ENCODE assay signal across 23 cellular contexts in genomic region chr5:131405674-131406073, GRCh38.
DNase-seq lines count a peak whose midpoint lies in the region; ATAC-seq, FAIRE-seq and TF ChIP-seq lines count a peak whose summit lies in the region.
"Had no signal": no experiment of that assay in that cellular context is flagged by ENCODE, and none has a peak within 500 bp of the region (broad histone marks: within the 10 kb centered on the region; RNA-seq: fewer than 3 reads in every experiment).

No MANE protein-coding gene starts in this region.

- peaks cover 16% of the 10 kb centered on the region for H3K4me1 Mint-ChIP-seq in T-helper 2 cell treated with Interferon-gamma antibody and Interleukin-4, amounts not matched to agents 5 μg/mL and 100 μg/mL, for 36 hours (ENCODE audit: low read depth)
- peaks cover 24 to 39% (median 33%) of the 10 kb centered on the region in 3 donors for H3K4me1 Mint-ChIP-seq in CD8-positive, alpha-beta memory T cell
- H3K4me1 Mint-ChIP-seq in activated naive CD8-positive, alpha-beta T cell treated with anti-CD3 and anti-CD28 coated beads for 36 hours, result peaks cover 8% of the 10 kb centered on the region
- H3K4me1 Mint-ChIP-seq in natural killer cell treated with Interleukin-12 subunit alpha and Interleukin-12 subunit beta and Interleukin-15 and Interleukin-18, amount 100 ng/mL, for 72 hours (ENCODE audit: low read depth in 2 of 2), result peaks cover 9 to 30% of the 10 kb centered on the region in 2 donors
- H3K4me1 Mint-ChIP-seq: H9, neural progenitor cell had no signal

- POLR2A ChIA-PET in CD8-positive, alpha-beta memory T cell (lab: Charles Lee), result no interaction called here

- H3K36me3 ChIP-seq in CD8-positive, alpha-beta memory T cell (ENCODE audit: insufficient read depth, low read length), result peaks cover 16% of the 10 kb centered on the region
- H3K36me3 ChIP-seq in pancreas, result no peaks in the 10 kb centered on the region
- H3K36me3 ChIP-seq: neural progenitor cell, WERI-Rb-1 had no signal

- WGBS in pancreas, 2 donors, result 89 to 91% methylated on average over 2 of the region's 2 CpGs

- DNase-seq in T-helper 2 cell treated with Interferon-gamma antibody and Interleukin-4, amounts not matched to agents 5 μg/mL and 100 μg/mL, for 36 hours (ENCODE audit: low spot score), result no peak
- DNase-seq in T-helper 2 cell, result no peak
- DNase-seq in CD8-positive, alpha-beta memory T cell, result no peak
- no peak for DNase-seq in activated naive CD8-positive, alpha-beta T cell treated with anti-CD3 and anti-CD28 coated beads for 36 hours
- no peak for DNase-seq in natural killer cell treated with Interleukin-12 subunit alpha and Interleukin-12 subunit beta and Interleukin-15 and Interleukin-18, amount 100 ng/mL, for 72 hours (ENCODE audit: low spot score)
- no peak for DNase-seq in amygdala (lab: John Stamatoyannopoulos, UW)
- DNase-seq in pancreas, result no peak
- DNase-seq: activated effector memory CD4-positive, alpha-beta T cell treated with Interleukin-2 at 50 U/mL for 16 hours; effector memory CD4-positive, alpha-beta T cell; glutamatergic neuron; H9; NCI-H2029; NCI-H446 treated with DMSO at 0.1 percent for 48 hours; stimulated activated CD4-positive, alpha-beta T cell treated with anti-CD3 and anti-CD28 coated beads, Interleukin-2, amount 100 ng/mL, for 24 hours; stomach; WERI-Rb-1 had no signal

- peaks cover 35% of the 10 kb centered on the region for H3K9me3 Mint-ChIP-seq in T-helper 2 cell treated with Interferon-gamma antibody and Interleukin-4, amounts not matched to agents 5 μg/mL and 100 μg/mL, for 36 hours
- H3K9me3 Mint-ChIP-seq in CD8-positive, alpha-beta memory T cell, result peaks cover 11 to 17% (median 12%) of the 10 kb centered on the region in 5 donors
- peaks cover 21% of the 10 kb centered on the region for H3K9me3 Mint-ChIP-seq in activated naive CD8-positive, alpha-beta T cell treated with anti-CD3 and anti-CD28 coated beads for 36 hours
- H3K9me3 Mint-ChIP-seq in natural killer cell treated with Interleukin-12 subunit alpha and Interleukin-12 subunit beta and Interleukin-15 and Interleukin-18, amount 100 ng/mL, for 72 hours, result peaks cover 8% of the 10 kb centered on the region

- no peak overlapping the region for H3K4me3 Mint-ChIP-seq in T-helper 2 cell treated with Interferon-gamma antibody and Interleukin-4, amounts not matched to agents 5 μg/mL and 100 μg/mL, for 36 hours
- no peak overlapping the region for H3K4me3 Mint-ChIP-seq in CD8-positive, alpha-beta memory T cell
- no peak overlapping the region for H3K4me3 Mint-ChIP-seq in activated naive CD8-positive, alpha-beta T cell treated with anti-CD3 and anti-CD28 coated beads for 36 hours
- peak overlapping the region; percentile 40 for H3K4me3 Mint-ChIP-seq in natural killer cell treated with Interleukin-12 subunit alpha and Interleukin-12 subunit beta and Interleukin-15 and Interleukin-18, amount 100 ng/mL, for 72 hours
- H3K4me3 Mint-ChIP-seq: H9; neural progenitor cell; T-helper 1 cell treated with Interleukin-12 subunit alpha and Interleukin-12 subunit beta and Interleukin-4 antibody, amounts not matched to agents 30 μg/mL and 1 μg/mL, for 36 hours had no signal

- H3K9me3 ChIP-seq in CD8-positive, alpha-beta memory T cell (ENCODE audit: low read length), result no peaks in the 10 kb centered on the region
- H3K9me3 ChIP-seq in pancreas, result no peaks in the 10 kb centered on the region
- H3K9me3 ChIP-seq: SJSA1 had no signal

- CTCF ChIA-PET in CD8-positive, alpha-beta memory T cell (lab: Charles Lee), result interaction anchor here (0.6 to 1.7 kb wide), 3 partner anchors 9 to 12 kb away, joined by 3 to 4 read pairs (median 3); no protein-coding TSS in a partner anchor

- H3K27me3 Mint-ChIP-seq in T-helper 2 cell treated with Interferon-gamma antibody and Interleukin-4, amounts not matched to agents 5 μg/mL and 100 μg/mL, for 36 hours (ENCODE audit: low read depth), result no peaks in the 10 kb centered on the region
- H3K27me3 Mint-ChIP-seq in CD8-positive, alpha-beta memory T cell, result no peaks in the 10 kb centered on the region
- H3K27me3 Mint-ChIP-seq in activated naive CD8-positive, alpha-beta T cell treated with anti-CD3 and anti-CD28 coated beads for 36 hours, result no peaks in the 10 kb centered on the region
- H3K27me3 Mint-ChIP-seq in natural killer cell treated with Interleukin-12 subunit alpha and Interleukin-12 subunit beta and Interleukin-15 and Interleukin-18, amount 100 ng/mL, for 72 hours, result no peaks in the 10 kb centered on the region

- peak overlapping the region; percentile 62 for H3K27ac Mint-ChIP-seq in T-helper 2 cell treated with Interferon-gamma antibody and Interleukin-4, amounts not matched to agents 5 μg/mL and 100 μg/mL, for 36 hours
- H3K27ac Mint-ChIP-seq in CD8-positive, alpha-beta memory T cell, result peak overlapping the region in 7 of 8 donors; percentile 26 to 81 (median 55)
- H3K27ac Mint-ChIP-seq in activated naive CD8-positive, alpha-beta T cell treated with anti-CD3 and anti-CD28 coated beads for 36 hours, result peak overlapping the region; percentile 56
- peak overlapping the region; percentile 67 to 87 for H3K27ac Mint-ChIP-seq in natural killer cell treated with Interleukin-12 subunit alpha and Interleukin-12 subunit beta and Interleukin-15 and Interleukin-18, amount 100 ng/mL, for 72 hours
- H3K27ac Mint-ChIP-seq: T-helper 1 cell treated with Interleukin-12 subunit alpha and Interleukin-12 subunit beta and Interleukin-4 antibody, amounts not matched to agents 30 μg/mL and 1 μg/mL, for 36 hours had no signal

- no peak for TF ChIP-seq CTCF in pancreas (IDR thresholded peaks at IDR 0.05)

- H3K4me1 ChIP-seq in CD8-positive, alpha-beta memory T cell (ENCODE audit: insufficient read depth, low read length), result no peaks in the 10 kb centered on the region
- H3K4me1 ChIP-seq in pancreas, result peaks cover 0 to 5% (median 0%) of the 10 kb centered on the region in 3 donors
- H3K4me1 ChIP-seq: neural progenitor cell, SJSA1, stomach had no signal

- no peak overlapping the region for H3K4me3 ChIP-seq in CD8-positive, alpha-beta memory T cell (ENCODE audit: low read length)
- no peak overlapping the region for H3K4me3 ChIP-seq in pancreas
- H3K4me3 ChIP-seq: neural progenitor cell, SJSA1, skin epidermis, stomach had no signal

- no peak for FAIRE-seq in pancreas (lab: Jason Lieb, UNC)
- FAIRE-seq: astrocyte had no signal

- H3K27me3 ChIP-seq in CD8-positive, alpha-beta memory T cell (ENCODE audit: insufficient read depth, low read length, poor library complexity, severe bottlenecking), result no peaks in the 10 kb centered on the region
- H3K27me3 ChIP-seq in pancreas, result no peaks in the 10 kb centered on the region
- H3K27me3 ChIP-seq: neural progenitor cell, SJSA1, stomach had no signal

- intact Hi-C loops in pancreas (cut with DNase I), result loop anchor here in 1 of 3 donors (10.0 kb wide), 1 partner anchor 231 kb away; the partner anchor contains the start of gene LYRM7

- H3K36me3 Mint-ChIP-seq in T-helper 2 cell treated with Interferon-gamma antibody and Interleukin-4, amounts not matched to agents 5 μg/mL and 100 μg/mL, for 36 hours (ENCODE audit: low read depth), result peaks cover 81% of the 10 kb centered on the region
- H3K36me3 Mint-ChIP-seq in CD8-positive, alpha-beta memory T cell, result peaks cover 45 to 75% (median 51%) of the 10 kb centered on the region in 3 donors
- peaks cover 86% of the 10 kb centered on the region for H3K36me3 Mint-ChIP-seq in activated naive CD8-positive, alpha-beta T cell treated with anti-CD3 and anti-CD28 coated beads for 36 hours
- peaks cover 41% of the 10 kb centered on the region for H3K36me3 Mint-ChIP-seq in natural killer cell treated with Interleukin-12 subunit alpha and Interleukin-12 subunit beta and Interleukin-15 and Interleukin-18, amount 100 ng/mL, for 72 hours

- ATAC-seq in natural killer cell treated with Interleukin-12 subunit alpha and Interleukin-12 subunit beta and Interleukin-15 and Interleukin-18, amount 100 ng/mL, for 72 hours, result peak in 1 of 2 donors; percentile 44
- ATAC-seq in HG03097 (IDR thresholded peaks at IDR 0.05; ENCODE audit: low FRiP score, unreplicated experiment) (no peak), pancreas (no peak)

- H3K27ac ChIP-seq in CD8-positive, alpha-beta memory T cell (ENCODE audit: low read depth, low read length), result no peak overlapping the region
- H3K27ac ChIP-seq in pancreas, result no peak overlapping the region
- H3K27ac ChIP-seq: 22Rv1, neural progenitor cell, SJSA1, skin epidermis, stomach, WERI-Rb-1 had no signal
